In the genomic region with DNA sequence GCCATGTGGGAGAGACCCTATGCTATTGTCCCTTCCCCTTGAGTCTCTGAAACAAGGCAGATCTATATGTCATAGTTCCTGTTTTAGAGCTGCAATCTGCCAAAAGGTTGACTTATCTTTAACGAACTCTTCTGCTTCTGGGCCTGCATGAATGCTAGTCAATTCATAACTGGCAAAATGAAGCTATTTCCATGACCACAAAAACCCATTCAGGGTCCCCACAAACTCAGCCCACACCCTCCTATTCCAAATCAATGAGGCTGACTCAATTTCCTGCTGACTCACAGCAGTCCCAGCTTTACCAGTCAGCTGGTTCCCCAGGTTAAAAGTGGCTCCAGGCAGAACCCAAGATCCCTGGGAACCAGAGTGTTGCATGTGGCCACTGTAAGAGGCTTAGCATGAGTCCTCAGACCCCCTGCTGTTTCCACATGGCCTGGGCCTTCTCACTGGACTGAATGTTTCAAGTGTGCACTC, we compare ENCODE assay signal across 9 cellular contexts. TPM values are rescaled to one million over a fixed set of nuclear protein-coding genes. Genes with fewer than 3 reads are reported as not detected.
DNase-seq lines count a peak whose midpoint lies in the region; ATAC-seq and TF ChIP-seq lines count a peak whose summit lies in the region.
"Had no signal": no experiment of that assay in that cellular context is flagged by ENCODE, and none has a peak within 500 bp of the region (broad histone marks: within the 10 kb centered on the region; RNA-seq: fewer than 3 reads in every experiment).

No MANE protein-coding gene starts in this region.

- CTCF ChIA-PET in activated CD8-positive, alpha-beta T cell treated with anti-CD3 and anti-CD28 coated beads, Interleukin-2, amount 10 ng/mL, durations not matched to agents 7 days and 5 days (lab: Charles Lee) = no interaction called here

- no peak overlapping the region for H3K27ac Mint-ChIP-seq in activated CD8-positive, alpha-beta T cell treated with anti-CD3 and anti-CD28 coated beads, Interleukin-2, amount 10 ng/mL, durations not matched to agents 7 days and 5 days
- no peak overlapping the region for H3K27ac Mint-ChIP-seq in naive thymus-derived CD8-positive, alpha-beta T cell

- no peaks in the 10 kb centered on the region for H3K27me3 ChIP-seq in foreskin keratinocyte

- TF ChIP-seq POLR2A in NB4 (IDR thresholded peaks at IDR 0.05; ENCODE audit: extremely low read depth, insufficient read length) = no peak

- peak; percentile 80 for ATAC-seq in GM18861 (IDR thresholded peaks at IDR 0.05; ENCODE audit: unreplicated experiment)
- peak; percentile 64 for ATAC-seq in HG02588 (IDR thresholded peaks at IDR 0.05; ENCODE audit: unreplicated experiment)
- ATAC-seq in foreskin keratinocyte = peak; percentile 95
- ATAC-seq in activated CD8-positive, alpha-beta T cell treated with anti-CD3 and anti-CD28 coated beads, Interleukin-2, amount 10 ng/mL, durations not matched to agents 7 days and 5 days = no peak
- no peak for ATAC-seq in naive thymus-derived CD8-positive, alpha-beta T cell

- no peak for TF ChIP-seq CTCF in NB4 (IDR thresholded peaks at IDR 0.05; ENCODE audit: low read depth, low read length)
- TF ChIP-seq CTCF in foreskin keratinocyte (conservative IDR thresholded peaks at IDR 0.05) = no peak

- no peaks in the 10 kb centered on the region for H3K36me3 Mint-ChIP-seq in activated CD8-positive, alpha-beta T cell treated with anti-CD3 and anti-CD28 coated beads, Interleukin-2, amount 10 ng/mL, durations not matched to agents 7 days and 5 days (ENCODE audit: low read depth)
- no peaks in the 10 kb centered on the region for H3K36me3 Mint-ChIP-seq in naive thymus-derived CD8-positive, alpha-beta T cell

- peaks cover 18% of the 10 kb centered on the region for H3K4me1 ChIP-seq in foreskin keratinocyte

- no peak overlapping the region for H3K4me3 Mint-ChIP-seq in activated CD8-positive, alpha-beta T cell treated with anti-CD3 and anti-CD28 coated beads, Interleukin-2, amount 10 ng/mL, durations not matched to agents 7 days and 5 days
- no peak overlapping the region for H3K4me3 Mint-ChIP-seq in naive thymus-derived CD8-positive, alpha-beta T cell

- no peaks in the 10 kb centered on the region for H3K9me3 Mint-ChIP-seq in activated CD8-positive, alpha-beta T cell treated with anti-CD3 and anti-CD28 coated beads, Interleukin-2, amount 10 ng/mL, durations not matched to agents 7 days and 5 days (ENCODE audit: insufficient read depth)
- peaks cover 0 to 3% (median 0%) of the 10 kb centered on the region in 9 donors for H3K9me3 Mint-ChIP-seq in naive thymus-derived CD8-positive, alpha-beta T cell

- H3K4me3 ChIP-seq in NB4 (ENCODE audit: low read depth, low read length) = no peak overlapping the region

- no peaks in the 10 kb centered on the region for H3K4me1 Mint-ChIP-seq in activated CD8-positive, alpha-beta T cell treated with anti-CD3 and anti-CD28 coated beads, Interleukin-2, amount 10 ng/mL, durations not matched to agents 7 days and 5 days (ENCODE audit: low read depth)
- no peaks in the 10 kb centered on the region for H3K4me1 Mint-ChIP-seq in naive thymus-derived CD8-positive, alpha-beta T cell

- H3K27ac ChIP-seq in foreskin keratinocyte = peak overlapping the region; percentile 80

- DNase-seq in NB4 (ENCODE audit: low read depth) (peak; percentile 75), foreskin keratinocyte (peak; percentile 40 to 76), cerebellar nuclear complex (lab: John Stamatoyannopoulos, UW) (no peak), NCI-H128 (lab: John Stamatoyannopoulos, UW; ENCODE audit: unreplicated experiment) (no peak)
- no peak for DNase-seq in activated CD8-positive, alpha-beta T cell treated with anti-CD3 and anti-CD28 coated beads, Interleukin-2, amount 10 ng/mL, durations not matched to agents 7 days and 5 days
- DNase-seq in naive thymus-derived CD8-positive, alpha-beta T cell = no peak

- POLR2A ChIA-PET in activated CD8-positive, alpha-beta T cell treated with anti-CD3 and anti-CD28 coated beads, Interleukin-2, amount 10 ng/mL, durations not matched to agents 7 days and 5 days (lab: Charles Lee) = no interaction called here
- POLR2A ChIA-PET in naive thymus-derived CD8-positive, alpha-beta T cell (lab: Charles Lee) = no interaction called here

- peaks cover 2% of the 10 kb centered on the region for H3K27me3 Mint-ChIP-seq in activated CD8-positive, alpha-beta T cell treated with anti-CD3 and anti-CD28 coated beads, Interleukin-2, amount 10 ng/mL, durations not matched to agents 7 days and 5 days (ENCODE audit: low read depth)
- H3K27me3 Mint-ChIP-seq in naive thymus-derived CD8-positive, alpha-beta T cell = peaks cover 0 to 2% (median 0%) of the 10 kb centered on the region in 5 donors

RNA-seq across cellular contexts. Expression of a gene that starts 25.2 kb away (rescaled TPM):
- total RNA-seq in foreskin keratinocyte = not detected in 2 replicates
- polyA plus RNA-seq in foreskin keratinocyte = 0.04 TPM in 1 of 2 replicates, not detected in the other
- not detected for total RNA-seq in activated CD8-positive, alpha-beta T cell treated with anti-CD3 and anti-CD28 coated beads, Interleukin-2, amount 10 ng/mL, durations not matched to agents 7 days and 5 days
- total RNA-seq in naive thymus-derived CD8-positive, alpha-beta T cell = not detected
- polyA plus RNA-seq in naive thymus-derived CD8-positive, alpha-beta T cell = not detected
- total RNA-seq: mononuclear cell had no signal

Comparison
In these comparisons a context has a peak if more than half of its experiments do, and no peak if none do; other contexts are left out.
1. ATAC-seq: peak in GM18861 (single experiment), HG02588 (single experiment) and foreskin keratinocyte (single experiment); none in activated CD8-positive, alpha-beta T cell treated with anti-CD3 and anti-CD28 coated beads, Interleukin-2, amount 10 ng/mL, durations not matched to agents 7 days and 5 days (single experiment) and naive thymus-derived CD8-positive, alpha-beta T cell (0 of 2).
2. DNase-seq: peak in NB4 (single experiment) and foreskin keratinocyte (2 of 2); none in activated CD8-positive, alpha-beta T cell treated with anti-CD3 and anti-CD28 coated beads, Interleukin-2, amount 10 ng/mL, durations not matched to agents 7 days and 5 days (single experiment), cerebellar nuclear complex (0 of 2), NCI-H128 (single experiment) and naive thymus-derived CD8-positive, alpha-beta T cell (0 of 10).